In genomic region chr4:131113704-131114103, GRCh38 we compare ENCODE assay signal across 28 cellular contexts.
"Had no signal": no experiment of that assay in that cellular context is flagged by ENCODE, and none has a peak within 500 bp of the region (broad histone marks: within the 10 kb centered on the region; RNA-seq: fewer than 3 reads in every experiment).

No MANE protein-coding gene starts in this region.

- ATAC-seq: effector memory CD8-positive, alpha-beta T cell; esophagus mucosa; foreskin keratinocyte; gastrocnemius medialis; gastroesophageal sphincter; heart left ventricle; heart right ventricle had no signal

- H3K27me3 ChIP-seq: colonic mucosa, dorsolateral prefrontal cortex, esophagus muscularis mucosa, esophagus squamous epithelium, foreskin keratinocyte, gastrocnemius medialis, gastroesophageal sphincter, heart left ventricle, heart right ventricle had no signal

- DNase-seq: colonic mucosa; cortex of kidney; dermis blood vessel endothelial cell; dorsolateral prefrontal cortex; effector CD4-positive, alpha-beta T cell; effector CD8-positive, alpha-beta T cell; effector memory CD4-positive, alpha-beta T cell; effector memory CD8-positive, alpha-beta T cell; endodermal cell; erythroblast; esophagus squamous epithelium; foreskin fibroblast; foreskin keratinocyte; foreskin melanocyte; gastrocnemius medialis; glutamatergic neuron; head of caudate nucleus; heart left ventricle; heart right ventricle had no signal

- H3K4me3 ChIP-seq: colonic mucosa, coronary artery, dorsolateral prefrontal cortex, esophagus muscularis mucosa, esophagus squamous epithelium, gastrocnemius medialis, gastroesophageal sphincter, heart left ventricle, heart right ventricle had no signal

- FAIRE-seq: colon, endometrium, endothelial cell of umbilical vein, frontal cortex had no signal

- H3K27ac ChIP-seq: colonic mucosa, coronary artery, dorsolateral prefrontal cortex, epithelial cell of prostate, esophagus muscularis mucosa, esophagus squamous epithelium, foreskin keratinocyte, gastrocnemius medialis, gastroesophageal sphincter, heart left ventricle, heart right ventricle had no signal

- H3K36me3 ChIP-seq: colonic mucosa, esophagus muscularis mucosa, esophagus squamous epithelium, gastrocnemius medialis, gastroesophageal sphincter, heart left ventricle, heart right ventricle had no signal

- H3K4me1 ChIP-seq: colonic mucosa, esophagus muscularis mucosa, esophagus squamous epithelium, foreskin keratinocyte, gastrocnemius medialis, gastroesophageal sphincter, heart left ventricle, heart right ventricle had no signal

- H3K9me3 ChIP-seq: colonic mucosa, esophagus muscularis mucosa, esophagus squamous epithelium, gastrocnemius medialis, gastroesophageal sphincter, heart right ventricle had no signal
